9 cellular contexts compared by ENCODE assay signal in genomic region chr10:114471906-114472873, GRCh38.
A peak's percentile ranks its signal among the peaks of the same experiment; 100 is the strongest.
DNase-seq lines count a peak whose midpoint lies in the region; ATAC-seq and TF ChIP-seq lines count a peak whose summit lies in the region.
"Had no signal": no experiment of that assay in that cellular context is flagged by ENCODE, and none has a peak within 500 bp of the region (broad histone marks: within the 10 kb centered on the region; RNA-seq: fewer than 3 reads in every experiment).

No MANE protein-coding gene starts in this region.

- H3K4me1 Mint-ChIP-seq in activated T-cell treated with anti-CD3 and anti-CD28 coated beads, Interleukin-2, amount 50 U/mL, for 72 hours (ENCODE audit: low read depth): peaks cover 32% of the 10 kb centered on the region
- H3K4me1 Mint-ChIP-seq in activated T-cell treated with anti-CD3 and anti-CD28 coated beads, Interleukin-2, amount 50 U/mL, for 4 hours (ENCODE audit: low read depth): peaks cover 23% of the 10 kb centered on the region

- WGBS in gastroesophageal sphincter (ENCODE audit: low coverage in 1 of 2), 2 donors: 64 to 70% methylated on average over 9 to 10 of the region's 11 CpGs
- 59 to 74% (median 66%) methylated on average over 11 of the region's 11 CpGs for WGBS in stomach, 5 donors

- intact Hi-C loops in stomach (cut with DNase I; ENCODE audit: low total_unique reads): no loop called here

- H3K4me1 ChIP-seq in gastroesophageal sphincter (peaks cover 0 to 43% (median 5%) of the 10 kb centered on the region in 3 donors), stomach (peaks cover 10 to 47% (median 16%) of the 10 kb centered on the region in 4 donors)

- H3K4me3 ChIP-seq in gastroesophageal sphincter (no peak overlapping the region), stomach (no peak overlapping the region)

- H3K9me3 ChIP-seq in gastroesophageal sphincter (no peaks in the 10 kb centered on the region), stomach (no peaks in the 10 kb centered on the region)

- ATAC-seq in activated T-cell treated with anti-CD3 and anti-CD28 coated beads, Interleukin-2, amount 50 U/mL, for 72 hours (replicated peaks in 1 of 2): no peak
- no peak for ATAC-seq in activated T-cell treated with anti-CD3 and anti-CD28 coated beads, Interleukin-2, amount 50 U/mL, for 4 hours
- no peak for ATAC-seq in gastroesophageal sphincter
- ATAC-seq in HG03565 (IDR thresholded peaks at IDR 0.05; ENCODE audit: unreplicated experiment): no peak
- no peak for ATAC-seq in GM19463 (IDR thresholded peaks at IDR 0.05; ENCODE audit: unreplicated experiment)

- H3K36me3 Mint-ChIP-seq in activated T-cell treated with anti-CD3 and anti-CD28 coated beads, Interleukin-2, amount 50 U/mL, for 72 hours (ENCODE audit: insufficient read depth in 2 of 2): peaks cover 6 to 15% of the 10 kb centered on the region in 2 donors
- H3K36me3 Mint-ChIP-seq in activated T-cell treated with anti-CD3 and anti-CD28 coated beads, Interleukin-2, amount 50 U/mL, for 4 hours (ENCODE audit: insufficient read depth): peaks cover 16% of the 10 kb centered on the region

- H3K36me3 ChIP-seq in gastroesophageal sphincter (peaks cover 0 to 36% of the 10 kb centered on the region in 2 donors), stomach (peaks cover 0 to 34% (median 15%) of the 10 kb centered on the region in 4 donors)

- TF ChIP-seq POLR2A in gastroesophageal sphincter (IDR thresholded peaks at IDR 0.05) (no peak), stomach (IDR thresholded peaks at IDR 0.05) (no peak)

- H3K9me3 Mint-ChIP-seq in activated T-cell treated with anti-CD3 and anti-CD28 coated beads, Interleukin-2, amount 50 U/mL, for 72 hours: no peaks in the 10 kb centered on the region
- H3K9me3 Mint-ChIP-seq in activated T-cell treated with anti-CD3 and anti-CD28 coated beads, Interleukin-2, amount 50 U/mL, for 4 hours: no peaks in the 10 kb centered on the region
- H3K9me3 Mint-ChIP-seq: neural crest cell had no signal

- no peak overlapping the region for H3K4me3 Mint-ChIP-seq in activated T-cell treated with anti-CD3 and anti-CD28 coated beads, Interleukin-2, amount 50 U/mL, for 72 hours
- H3K4me3 Mint-ChIP-seq in activated T-cell treated with anti-CD3 and anti-CD28 coated beads, Interleukin-2, amount 50 U/mL, for 4 hours: no peak overlapping the region
- H3K4me3 Mint-ChIP-seq: neural crest cell had no signal

- no peak for TF ChIP-seq CTCF in gastroesophageal sphincter (IDR thresholded peaks at IDR 0.05)
- no peak for TF ChIP-seq CTCF in stomach (IDR thresholded peaks at IDR 0.05)

- TF ChIP-seq EP300 in gastroesophageal sphincter (IDR thresholded peaks at IDR 0.05) (no peak), stomach (IDR thresholded peaks at IDR 0.05) (no peak)

- peak overlapping the region; percentile 48 for H3K27ac Mint-ChIP-seq in activated T-cell treated with anti-CD3 and anti-CD28 coated beads, Interleukin-2, amount 50 U/mL, for 72 hours

- H3K27me3 ChIP-seq in gastroesophageal sphincter (no peaks in the 10 kb centered on the region), stomach (no peaks in the 10 kb centered on the region)

- no peak for DNase-seq in activated T-cell treated with anti-CD3 and anti-CD28 coated beads, Interleukin-2, amount 50 U/mL, for 72 hours
- DNase-seq in activated T-cell treated with anti-CD3 and anti-CD28 coated beads, Interleukin-2, amount 50 U/mL, for 4 hours: no peak
- DNase-seq in NCI-H526 (lab: John Stamatoyannopoulos, UW) (peak; percentile 9 to 45), stomach (peak; percentile 54)
- DNase-seq in activated CD4-positive, alpha-beta T cell treated with anti-CD3 and anti-CD28 coated beads for 1 hour: no peak

- no peaks in the 10 kb centered on the region for H3K27me3 Mint-ChIP-seq in activated T-cell treated with anti-CD3 and anti-CD28 coated beads, Interleukin-2, amount 50 U/mL, for 72 hours (ENCODE audit: low read depth)
- H3K27me3 Mint-ChIP-seq in activated T-cell treated with anti-CD3 and anti-CD28 coated beads, Interleukin-2, amount 50 U/mL, for 4 hours (ENCODE audit: low read depth): no peaks in the 10 kb centered on the region

- H3K27ac ChIP-seq in gastroesophageal sphincter (peak overlapping the region in 3 of 4 donors; percentile 24 to 58 (median 56)), stomach (peak overlapping the region; percentile 63 to 73 (median 70))

Comparison
In these comparisons a context has a peak if more than half of its experiments do, and no peak if none do; other contexts are left out.
1. DNase-seq: peak in NCI-H526 (2 of 2) and stomach (single experiment); none in activated T-cell treated with anti-CD3 and anti-CD28 coated beads, Interleukin-2, amount 50 U/mL, for 72 hours (0 of 2), activated T-cell treated with anti-CD3 and anti-CD28 coated beads, Interleukin-2, amount 50 U/mL, for 4 hours (single experiment) and activated CD4-positive, alpha-beta T cell treated with anti-CD3 and anti-CD28 coated beads for 1 hour (single experiment).